ENCODE assay signal across 11 cellular contexts in genomic region chr18:36899289-36899688, GRCh38.
A peak's percentile ranks its signal among the peaks of the same experiment; 100 is the strongest.
DNase-seq lines count a peak whose midpoint lies in the region; ATAC-seq, FAIRE-seq and TF ChIP-seq lines count a peak whose summit lies in the region.
"Had no signal": no experiment of that assay in that cellular context is flagged by ENCODE, and none has a peak within 500 bp of the region (broad histone marks: within the 10 kb centered on the region; RNA-seq: fewer than 3 reads in every experiment).

No MANE protein-coding gene starts in this region.

- ATAC-seq in GM18498 (IDR thresholded peaks at IDR 0.05; ENCODE audit: unreplicated experiment) = no peak
- ATAC-seq in effector memory CD8-positive, alpha-beta T cell (replicated peaks) = no peak
- no peak for ATAC-seq in GM21717 (IDR thresholded peaks at IDR 0.05; ENCODE audit: unreplicated experiment)
- ATAC-seq: GM12878; naive thymus-derived CD4-positive, alpha-beta T cell had no signal

- peak; percentile 23 for DNase-seq in EL
- peak; percentile 0 for DNase-seq in SW480 (ENCODE audit: low spot score)
- DNase-seq in effector memory CD8-positive, alpha-beta T cell = no peak
- no peak for DNase-seq in OCI-M2 (lab: John Stamatoyannopoulos, UW; ENCODE audit: unreplicated experiment)
- DNase-seq: NCI-H446 treated with DMSO at 0.1 percent for 48 hours had no signal

- H3K27ac Mint-ChIP-seq in effector memory CD8-positive, alpha-beta T cell = no peak overlapping the region
- H3K27ac Mint-ChIP-seq: naive thymus-derived CD4-positive, alpha-beta T cell had no signal

- no peak overlapping the region for H2AFZ ChIP-seq in KMS-11 (ENCODE audit: low read depth)

- peak; percentile 9 for FAIRE-seq in islet of Langerhans (lab: Jason Lieb, UNC)
- FAIRE-seq: GM12878 had no signal

- no peaks in the 10 kb centered on the region for H4K20me1 ChIP-seq in KMS-11 (ENCODE audit: insufficient read depth)

- no peak overlapping the region for H3K4me3 Mint-ChIP-seq in effector memory CD8-positive, alpha-beta T cell
- H3K4me3 Mint-ChIP-seq: naive thymus-derived CD4-positive, alpha-beta T cell had no signal

- no peak overlapping the region for H3K4me2 ChIP-seq in KMS-11

- H3K4me1 ChIP-seq in KMS-11 (ENCODE audit: low read depth, poor library complexity, severe bottlenecking) = no peaks in the 10 kb centered on the region

- no peaks in the 10 kb centered on the region for H3K4me1 Mint-ChIP-seq in effector memory CD8-positive, alpha-beta T cell (ENCODE audit: low read depth in 2 of 2)
- H3K4me1 Mint-ChIP-seq: naive thymus-derived CD4-positive, alpha-beta T cell had no signal

- peak; percentile 69 for TF ChIP-seq CTCF in KMS-11 (conservative IDR thresholded peaks at IDR 0.05; ENCODE audit: low read depth, low read length)

- H3K9me3 Mint-ChIP-seq in effector memory CD8-positive, alpha-beta T cell = no peaks in the 10 kb centered on the region

- H3K9ac ChIP-seq in KMS-11 = no peak overlapping the region

- H3K36me3 ChIP-seq in KMS-11 (ENCODE audit: insufficient read depth) = no peaks in the 10 kb centered on the region

- no peaks in the 10 kb centered on the region for H3K36me3 Mint-ChIP-seq in effector memory CD8-positive, alpha-beta T cell (ENCODE audit: insufficient read depth)

- no peaks in the 10 kb centered on the region for H3K27me3 ChIP-seq in KMS-11 (ENCODE audit: insufficient read depth, low read depth)

- no peaks in the 10 kb centered on the region for H3K79me2 ChIP-seq in KMS-11 (ENCODE audit: insufficient read depth, low read depth)

- no peak overlapping the region for H3K27ac ChIP-seq in KMS-11

- H3K27me3 Mint-ChIP-seq in effector memory CD8-positive, alpha-beta T cell = no peaks in the 10 kb centered on the region
- H3K27me3 Mint-ChIP-seq: naive thymus-derived CD4-positive, alpha-beta T cell had no signal

- no peak overlapping the region for H3K4me3 ChIP-seq in KMS-11 (IDR thresholded peaks at IDR 0.05; ENCODE audit: insufficient read depth, low read depth, low read length)
- H3K4me3 ChIP-seq: GM12878 had no signal

Comparison
In these comparisons a context has a peak if more than half of its experiments do, and no peak if none do; other contexts are left out.
1. DNase-seq: peak in EL (single experiment) and SW480 (single experiment); none in effector memory CD8-positive, alpha-beta T cell (0 of 3) and OCI-M2 (single experiment).